In genomic region chr4:44638091-44638490, GRCh38 we compare ENCODE assay signal across 30 cellular contexts. TPM values are rescaled to one million over a fixed set of nuclear protein-coding genes. Genes with fewer than 3 reads are reported as not detected.
"Had no signal": no experiment of that assay in that cellular context is flagged by ENCODE, and none has a peak within 500 bp of the region (broad histone marks: within the 10 kb centered on the region; RNA-seq: fewer than 3 reads in every experiment).

No MANE protein-coding gene starts in this region.

- H3K9me3 Mint-ChIP-seq: activated naive CD4-positive, alpha-beta T cell treated with anti-CD3 and anti-CD28 coated beads, Interleukin-2, amount 10 ng/mL, durations not matched to agents 7 days and 5 days had no signal

- H3K4me1 ChIP-seq: lower lobe of right lung, pancreas, psoas muscle, right atrium auricular region, spleen, upper lobe of right lung had no signal

- H3K27ac Mint-ChIP-seq: activated CD4-positive, alpha-beta T cell treated with anti-CD3 and anti-CD28 coated beads, Interleukin-2, amount 10 ng/mL, durations not matched to agents 7 days and 5 days; activated CD8-positive, alpha-beta memory T cell treated with anti-CD3 and anti-CD28 coated beads, Interleukin-2, amount 10 ng/mL, durations not matched to agents 7 days and 5 days; activated CD8-positive, alpha-beta T cell treated with anti-CD3 and anti-CD28 coated beads for 36 hours; activated naive CD4-positive, alpha-beta T cell treated with anti-CD3 and anti-CD28 coated beads, Interleukin-2, amount 10 ng/mL, durations not matched to agents 7 days and 5 days; activated naive CD8-positive, alpha-beta T cell treated with anti-CD3 and anti-CD28 coated beads, Interleukin-2, amount 50 U/mL, for 24 hours; dendritic cell treated with granulocyte-macrophage colony-stimulating factor and Interleukin-4, amounts not matched to agents 40 ng/mL and 50 ng/mL, for 4 days; immature natural killer cell; nephron progenitor cell had no signal

- H3K4me3 ChIP-seq: cardiac muscle cell, hepatocyte, lower lobe of right lung, mucosa of descending colon, pancreas, psoas muscle, right atrium auricular region, spleen, upper lobe of right lung had no signal

- H3K9me3 ChIP-seq: lower lobe of right lung, mucosa of descending colon, pancreas, right atrium auricular region, upper lobe of right lung had no signal

- H3K27me3 ChIP-seq: cardiac muscle cell, hepatocyte, right atrium auricular region, spleen, upper lobe of right lung had no signal

- H3K4me3 Mint-ChIP-seq: activated CD4-positive, alpha-beta T cell treated with anti-CD3 and anti-CD28 coated beads, Interleukin-2, amount 10 ng/mL, durations not matched to agents 7 days and 5 days; activated CD8-positive, alpha-beta memory T cell treated with anti-CD3 and anti-CD28 coated beads, Interleukin-2, amount 10 ng/mL, durations not matched to agents 7 days and 5 days; activated CD8-positive, alpha-beta T cell treated with anti-CD3 and anti-CD28 coated beads for 36 hours; activated naive CD4-positive, alpha-beta T cell treated with anti-CD3 and anti-CD28 coated beads, Interleukin-2, amount 10 ng/mL, durations not matched to agents 7 days and 5 days; activated naive CD8-positive, alpha-beta T cell treated with anti-CD3 and anti-CD28 coated beads, Interleukin-2, amount 50 U/mL, for 24 hours; dendritic cell treated with granulocyte-macrophage colony-stimulating factor and Interleukin-4, amounts not matched to agents 40 ng/mL and 50 ng/mL, for 4 days; immature natural killer cell; nephron progenitor cell had no signal

- ATAC-seq: activated CD8-positive, alpha-beta memory T cell treated with anti-CD3 and anti-CD28 coated beads, Interleukin-2, amount 10 ng/mL, durations not matched to agents 7 days and 5 days; activated CD8-positive, alpha-beta T cell treated with anti-CD3 and anti-CD28 coated beads for 36 hours; activated naive CD8-positive, alpha-beta T cell treated with anti-CD3 and anti-CD28 coated beads, Interleukin-2, amount 50 U/mL, for 24 hours; left lobe of liver; lower lobe of right lung; mucosa of descending colon; pancreas; psoas muscle; stimulated activated naive CD8-positive, alpha-beta T cell treated with anti-CD3 and anti-CD28 coated beads, Interleukin-15, Interleukin-2, amounts not matched to agents 100 U/mL and 50 U/mL, for 24 hours; upper lobe of right lung had no signal

- H3K4me1 Mint-ChIP-seq: activated CD4-positive, alpha-beta T cell treated with anti-CD3 and anti-CD28 coated beads, Interleukin-2, amount 10 ng/mL, durations not matched to agents 7 days and 5 days; activated CD8-positive, alpha-beta memory T cell treated with anti-CD3 and anti-CD28 coated beads, Interleukin-2, amount 10 ng/mL, durations not matched to agents 7 days and 5 days; activated naive CD4-positive, alpha-beta T cell treated with anti-CD3 and anti-CD28 coated beads, Interleukin-2, amount 10 ng/mL, durations not matched to agents 7 days and 5 days; activated naive CD8-positive, alpha-beta T cell treated with anti-CD3 and anti-CD28 coated beads, Interleukin-2, amount 50 U/mL, for 24 hours; immature natural killer cell; nephron progenitor cell had no signal

- DNase-seq: activated CD4-positive, alpha-beta T cell treated with anti-CD3 and anti-CD28 coated beads, Interleukin-2, amount 10 ng/mL, durations not matched to agents 7 days and 5 days; activated CD4-positive, CD25-positive, alpha-beta regulatory T cell treated with anti-CD3 and anti-CD28 coated beads, Interleukin-2, amount 50 U/mL, for 72 hours; activated CD8-positive, alpha-beta memory T cell treated with anti-CD3 and anti-CD28 coated beads, Interleukin-2, amount 10 ng/mL, durations not matched to agents 7 days and 5 days; activated CD8-positive, alpha-beta T cell treated with anti-CD3 and anti-CD28 coated beads for 36 hours; activated effector memory CD4-positive, alpha-beta T cell treated with anti-CD3 and anti-CD28 coated beads, Interleukin-2, amount 50 U/mL, for 16 hours; activated naive CD4-positive, alpha-beta T cell treated with anti-CD3 and anti-CD28 coated beads, Interleukin-2, amount 10 ng/mL, durations not matched to agents 7 days and 5 days; activated naive CD8-positive, alpha-beta T cell treated with anti-CD3 and anti-CD28 coated beads, Interleukin-2, amount 50 U/mL, for 24 hours; activated T-cell treated with anti-CD3 and anti-CD28 coated beads for 4 hours; effector CD4-positive, alpha-beta T cell; erythroblast; foreskin melanocyte; immature natural killer cell; lower lobe of right lung; mesendoderm; mucosa of descending colon; nephron progenitor cell; pancreas; psoas muscle; spleen; stimulated activated CD4-positive, alpha-beta T cell treated with anti-CD3 and anti-CD28 coated beads, Interleukin-4, amount 100 ng/mL, for 24 hours; stimulated activated naive CD8-positive, alpha-beta T cell treated with anti-CD3 and anti-CD28 coated beads, Interleukin-15, Interleukin-2, amounts not matched to agents 100 U/mL and 50 U/mL, for 24 hours; upper lobe of right lung; WERI-Rb-1 had no signal

- H3K36me3 ChIP-seq: cardiac muscle cell, lower lobe of right lung, pancreas, right atrium auricular region, spleen, upper lobe of right lung, WERI-Rb-1 had no signal

- H3K36me3 Mint-ChIP-seq: activated CD8-positive, alpha-beta memory T cell treated with anti-CD3 and anti-CD28 coated beads, Interleukin-2, amount 10 ng/mL, durations not matched to agents 7 days and 5 days; activated naive CD4-positive, alpha-beta T cell treated with anti-CD3 and anti-CD28 coated beads, Interleukin-2, amount 10 ng/mL, durations not matched to agents 7 days and 5 days; immature natural killer cell had no signal

- H3K27me3 Mint-ChIP-seq: dendritic cell treated with granulocyte-macrophage colony-stimulating factor and Interleukin-4, amounts not matched to agents 40 ng/mL and 50 ng/mL, for 4 days had no signal

- H3K27ac ChIP-seq: cardiac muscle cell, hepatocyte, lower lobe of right lung, pancreas, psoas muscle, right atrium auricular region, spleen, upper lobe of right lung, WERI-Rb-1 had no signal

RNA-seq across cellular contexts. Expression of gene YIPF7, which starts 13.3 kb away (rescaled TPM):
- total RNA-seq: activated CD4-positive, alpha-beta T cell treated with anti-CD3 and anti-CD28 coated beads, Interleukin-2, amount 10 ng/mL, durations not matched to agents 7 days and 5 days; activated CD8-positive, alpha-beta memory T cell treated with anti-CD3 and anti-CD28 coated beads, Interleukin-2, amount 10 ng/mL, durations not matched to agents 7 days and 5 days; activated CD8-positive, alpha-beta T cell treated with anti-CD3 and anti-CD28 coated beads for 36 hours; cardiac muscle cell; kidney epithelial cell; left lobe of liver; lower lobe of right lung; mucosa of descending colon; pancreas; spleen; subcutaneous adipose tissue; upper lobe of right lung had no signal
- polyA plus RNA-seq: cardiac muscle cell, hepatocyte, immature natural killer cell had no signal
